19 cellular contexts compared by ENCODE assay signal in the genomic region with DNA sequence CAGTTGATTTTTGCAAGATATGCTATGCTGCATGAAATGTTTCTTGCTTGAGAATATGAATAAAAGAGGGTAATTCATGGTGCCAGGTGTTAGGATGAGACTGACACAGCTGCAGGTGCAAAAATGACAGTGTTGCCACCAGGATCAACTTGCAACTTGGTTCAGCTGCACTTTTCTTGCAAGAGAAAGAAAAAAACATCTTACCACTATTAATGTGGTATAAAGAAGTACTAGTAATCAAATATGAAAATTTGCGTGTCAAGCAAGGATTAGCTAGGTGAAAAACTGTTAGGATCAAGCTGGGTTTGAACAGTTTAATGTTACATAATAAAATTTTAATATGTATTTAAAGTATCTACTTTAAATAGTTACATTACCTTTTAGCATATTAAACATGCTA. TPM values are rescaled to one million over a fixed set of nuclear protein-coding genes. Genes with fewer than 3 reads are reported as not detected.
A peak's percentile ranks its signal among the peaks of the same experiment; 100 is the strongest.
DNase-seq lines count a peak whose midpoint lies in the region; ATAC-seq and TF ChIP-seq lines count a peak whose summit lies in the region.
"Had no signal": no experiment of that assay in that cellular context is flagged by ENCODE, and none has a peak within 500 bp of the region (broad histone marks: within the 10 kb centered on the region; RNA-seq: fewer than 3 reads in every experiment).

No MANE protein-coding gene starts in this region.

- peaks cover 80% of the 10 kb centered on the region for H3K79me2 ChIP-seq in OCI-LY7 (ENCODE audit: insufficient read depth, low read depth, low read length)

- 38% methylated on average over 1 of the region's 1 CpG for WGBS in HUES64

- no peaks in the 10 kb centered on the region for H4K20me1 ChIP-seq in OCI-LY7 (ENCODE audit: insufficient read depth, low read length)

- H3K27ac ChIP-seq in HUES64 (ENCODE audit: low read depth, low read length) (peak overlapping the region; percentile 93; the same call in 1 of the 2 replicates), OCI-LY7 (ENCODE audit: low read depth, low read length, poor library complexity, severe bottlenecking) (peak overlapping the region; percentile 87), iPS-20b (ENCODE audit: low read length) (no peak overlapping the region)
- H3K27ac ChIP-seq: Peyer's patch, SJSA1 had no signal

- no peak for TF ChIP-seq CTCF in OCI-LY7 (conservative IDR thresholded peaks at IDR 0.05; ENCODE audit: low read length)

- POLR2A ChIA-PET in OCI-LY7 (lab: Charles Lee): interaction anchor here (0.6 to 7.0 kb wide), 11 partner anchors 11 to 269 kb away, joined by 3 to 63 read pairs (median 4); no protein-coding TSS in a partner anchor

- peak overlapping the region; percentile 62 for H3K4me2 ChIP-seq in OCI-LY7 (ENCODE audit: low read length)

- H3K4me1 ChIP-seq in HUES64 (ENCODE audit: insufficient read depth, low read length) (peaks cover 72% of the 10 kb centered on the region), OCI-LY7 (ENCODE audit: insufficient read depth, low read length, poor library complexity, severe bottlenecking) (peaks cover 83% of the 10 kb centered on the region), iPS-20b (ENCODE audit: insufficient read depth, low read length) (peaks cover 42% of the 10 kb centered on the region)
- H3K4me1 ChIP-seq: BE2C, Peyer's patch, SJSA1 had no signal

- DNase-seq in NCI-H1930 (lab: John Stamatoyannopoulos, UW) (peak; percentile 78 to 86), OCI-LY7 (ENCODE audit: low spot score) (peak; percentile 80), globus pallidus (ENCODE audit: low spot score) (no peak), NCI-H226 (no peak)
- DNase-seq: BE2C; DND-41; HCEC 1CT; NCI-H1092 treated with DMSO at 0.1 percent for 48 hours; NCI-H1436 treated with DMSO at 0.1 percent for 48 hours; NCI-H2171; NCI-H524 treated with DMSO at 0.1 percent for 48 hours; NK-92 treated with Interleukin-12 subunit alpha and Interleukin-12 subunit beta, amount 100 ng/mL, for 24 hours; Peyer's patch had no signal

- no peak for ATAC-seq in HG02840 (IDR thresholded peaks at IDR 0.05; ENCODE audit: low FRiP score, unreplicated experiment)
- ATAC-seq: GM12878, K562 had no signal

- H3K27me3 ChIP-seq in HUES64 (ENCODE audit: insufficient read depth, low read length): no peaks in the 10 kb centered on the region
- no peaks in the 10 kb centered on the region; the same call in 1 of the 2 replicates for H3K27me3 ChIP-seq in iPS-20b (ENCODE audit: insufficient read depth, low read length)
- H3K27me3 ChIP-seq: BE2C, Peyer's patch, SJSA1 had no signal

- H3K4me3 ChIP-seq in HUES64 (ENCODE audit: low read length): peak overlapping the region; percentile 39
- peak overlapping the region; percentile 17 for H3K4me3 ChIP-seq in OCI-LY7 (ENCODE audit: low read depth, low read length, poor library complexity, severe bottlenecking)
- H3K4me3 ChIP-seq in iPS-20b (ENCODE audit: low read length): peak overlapping the region; percentile 50; the same call in 1 of the 2 replicates
- H3K4me3 ChIP-seq: GM12878, K562, Peyer's patch, SJSA1 had no signal

- BruUV-seq in OCI-LY7 (replicated peaks; lab: Mats Ljungman, UMichigan): no TSS peak

- intact Hi-C loops in OCI-LY7 (cut with micrococcal nuclease; ENCODE audit: unreplicated experiment): loop anchor here (2.0 kb wide), 1 partner anchor 48 kb away; no protein-coding TSS in a partner anchor

- H3K9me2 ChIP-seq in OCI-LY7 (ENCODE audit: insufficient read depth, low read length): no peaks in the 10 kb centered on the region

- CTCF ChIA-PET in OCI-LY7 (lab: Charles Lee; ENCODE audit: unreplicated experiment): no interaction called here

- H2AFZ ChIP-seq in OCI-LY7 (ENCODE audit: low read length): no peak overlapping the region

- no peaks in the 10 kb centered on the region for H3K36me3 ChIP-seq in HUES64 (ENCODE audit: insufficient read depth, low read length)
- H3K36me3 ChIP-seq in OCI-LY7 (ENCODE audit: insufficient read depth, low read length): peaks cover 35% of the 10 kb centered on the region
- H3K36me3 ChIP-seq in iPS-20b (ENCODE audit: insufficient read depth, low read depth, low read length): no peaks in the 10 kb centered on the region
- H3K36me3 ChIP-seq: BE2C, Peyer's patch had no signal

- H3K9me3 ChIP-seq in HUES64 (ENCODE audit: insufficient read depth, low read depth, low read length): no peaks in the 10 kb centered on the region; the same call in 1 of the 2 replicates
- no peaks in the 10 kb centered on the region for H3K9me3 ChIP-seq in OCI-LY7 (ENCODE audit: low read length)
- no peaks in the 10 kb centered on the region for H3K9me3 ChIP-seq in iPS-20b (ENCODE audit: insufficient read depth, low read depth, low read length)
- H3K9me3 ChIP-seq: BE2C, Peyer's patch, SJSA1 had no signal

- H3K9ac ChIP-seq in HUES64 (ENCODE audit: low read depth, low read length) (no peak overlapping the region), iPS-20b (ENCODE audit: low read depth, low read length) (peak overlapping the region; percentile 4; the same call in 1 of the 2 replicates)

RNA-seq across cellular contexts. Expression of a gene that starts 49.6 kb away (rescaled TPM):
- 11.6 TPM for polyA plus RNA-seq in HUES64 (2013, experiment 1 of 2)
- polyA plus RNA-seq in HUES64 (2013, experiment 2 of 2): 9.3 TPM
- total RNA-seq in OCI-LY7 (2014; rRNA removed; shearing (Covaris generic)): 38.6 and 45.0 TPM in 2 replicates
- total RNA-seq in OCI-LY7 (2022): 28.9 and 30.4 TPM in 2 replicates

Comparison
In these comparisons a context has a peak if more than half of its experiments do, and no peak if none do; other contexts are left out.
1. DNase-seq: peak in NCI-H1930 (2 of 2) and OCI-LY7 (single experiment); none in globus pallidus (single experiment) and NCI-H226 (single experiment).
2. Peak in every context shown above with its lines, with median percentiles within 50 percentile points of each other: H3K4me3 ChIP-seq.